Comparison of ENCODE assay signal across 25 cellular contexts in the genomic region with DNA sequence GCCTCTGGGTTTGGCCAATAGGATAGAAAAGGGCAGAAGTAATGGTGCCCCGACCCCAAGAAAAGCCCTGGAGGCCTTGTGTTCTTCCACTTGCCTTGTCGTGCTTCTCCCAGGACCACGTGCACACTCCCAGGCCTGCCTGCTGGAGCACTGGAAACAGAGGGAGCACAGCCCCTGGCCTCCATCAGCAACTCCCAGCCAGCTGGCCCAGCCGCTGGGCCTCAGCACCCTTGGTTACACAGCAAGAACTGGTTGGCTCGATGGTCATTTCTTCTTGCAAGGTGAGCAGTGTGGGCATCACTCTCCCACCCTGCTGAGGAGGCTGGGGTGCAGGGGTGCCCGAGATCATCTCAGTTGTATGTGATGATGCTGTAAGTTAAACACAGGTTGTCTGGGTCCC.
DNase-seq lines count a peak whose midpoint lies in the region; ATAC-seq and TF ChIP-seq lines count a peak whose summit lies in the region.
"Had no signal": no experiment of that assay in that cellular context is flagged by ENCODE, and none has a peak within 500 bp of the region (broad histone marks: within the 10 kb centered on the region; RNA-seq: fewer than 3 reads in every experiment).

No MANE protein-coding gene starts in this region.

- H3K27me3 Mint-ChIP-seq in activated CD4-positive, alpha-beta T cell treated with anti-CD3 and anti-CD28 coated beads, Interleukin-2, amount 10 ng/mL, durations not matched to agents 24 days and 14 days, result peaks cover 13% of the 10 kb centered on the region

- no peak for TF ChIP-seq EP300 in sigmoid colon (IDR thresholded peaks at IDR 0.05)

- CTCF ChIA-PET in GM10248 (lab: Yijun Ruan, JAX), result interaction anchor here (0.8 kb wide), 1 partner anchor 10 kb away, joined by 3 read pairs; no protein-coding TSS in a partner anchor

- H3K27ac Mint-ChIP-seq in activated CD4-positive, alpha-beta T cell treated with anti-CD3 and anti-CD28 coated beads, Interleukin-2, amount 10 ng/mL, durations not matched to agents 24 days and 14 days, result no peak overlapping the region
- H3K27ac Mint-ChIP-seq: B cell; CD4-positive, alpha-beta T cell; CD8-positive, alpha-beta T cell had no signal

- no peaks in the 10 kb centered on the region for H3K4me1 ChIP-seq in sigmoid colon
- H3K4me1 ChIP-seq: A549, Caco-2 had no signal

- H3K27ac ChIP-seq in sigmoid colon, result no peak overlapping the region
- H3K27ac ChIP-seq: 22Rv1; A549; BLaER1 treated with 17β-estradiol and CSF1 and Interleukin-3, amounts not matched to agents 10 nM and 100 nM; C4-2B had no signal

- WGBS in sigmoid colon, 2 donors, result 85 to 88% methylated on average over 6 of the region's 6 CpGs

- peak; percentile 50 for DNase-seq in activated CD4-positive, alpha-beta T cell treated with anti-CD3 and anti-CD28 coated beads, Interleukin-2, amount 10 ng/mL, durations not matched to agents 24 days and 14 days
- DNase-seq in activated CD4-positive, alpha-beta T cell treated with anti-CD3 and anti-CD28 coated beads, Interleukin-2, amount 50 U/mL, for 48 hours, result no peak
- DNase-seq in GM10248 (ENCODE audit: extremely low spot score) (peak; percentile 9), mesenteric fat pad (ENCODE audit: low spot score) (peak; percentile 60), sigmoid colon (peak; percentile 37), GM03348 (ENCODE audit: low spot score) (no peak)
- DNase-seq: AML-193; Caco-2; Calu3; CD4-positive, alpha-beta T cell; CD8-positive, alpha-beta T cell; DMS 273 treated with DMSO at 0.1 percent for 48 hours; DMS153; DMS53; DMS79; DND-41; EL; GDM1 had no signal

- H3K4me1 Mint-ChIP-seq in activated CD4-positive, alpha-beta T cell treated with anti-CD3 and anti-CD28 coated beads, Interleukin-2, amount 10 ng/mL, durations not matched to agents 24 days and 14 days, result no peaks in the 10 kb centered on the region
- H3K4me1 Mint-ChIP-seq: B cell had no signal

- H3K36me3 Mint-ChIP-seq in activated CD4-positive, alpha-beta T cell treated with anti-CD3 and anti-CD28 coated beads, Interleukin-2, amount 10 ng/mL, durations not matched to agents 24 days and 14 days (ENCODE audit: low read depth), result no peaks in the 10 kb centered on the region
- H3K36me3 Mint-ChIP-seq: CD8-positive, alpha-beta T cell had no signal

- no peak overlapping the region for H3K4me3 ChIP-seq in sigmoid colon
- H3K4me3 ChIP-seq: A549; BLaER1 treated with 17β-estradiol and CSF1 and Interleukin-3, amounts not matched to agents 10 nM and 100 nM; GM12878 had no signal

- no peak overlapping the region for H3K4me3 Mint-ChIP-seq in activated CD4-positive, alpha-beta T cell treated with anti-CD3 and anti-CD28 coated beads, Interleukin-2, amount 10 ng/mL, durations not matched to agents 24 days and 14 days
- H3K4me3 Mint-ChIP-seq: B cell; CD4-positive, alpha-beta T cell; CD8-positive, alpha-beta T cell had no signal

- H3K27me3 ChIP-seq in sigmoid colon, result no peaks in the 10 kb centered on the region
- H3K27me3 ChIP-seq: BLaER1 treated with 17β-estradiol and CSF1 and Interleukin-3, amounts not matched to agents 10 nM and 100 nM had no signal

- intact Hi-C loops in activated CD4-positive, alpha-beta T cell treated with anti-CD3 and anti-CD28 coated beads, Interleukin-2, amount 10 ng/mL, durations not matched to agents 24 days and 14 days (cut with micrococcal nuclease), result no loop called here
- intact Hi-C loops in sigmoid colon (cut with DNase I), result no loop called here

- H3K9me3 Mint-ChIP-seq in activated CD4-positive, alpha-beta T cell treated with anti-CD3 and anti-CD28 coated beads, Interleukin-2, amount 10 ng/mL, durations not matched to agents 24 days and 14 days, result peaks cover 6% of the 10 kb centered on the region

- H3K9me3 ChIP-seq in sigmoid colon, result peaks cover 0 to 3% (median 0%) of the 10 kb centered on the region in 4 donors
- H3K9me3 ChIP-seq: A549 had no signal

- TF ChIP-seq POLR2A in sigmoid colon (IDR thresholded peaks at IDR 0.05), result no peak

- TF ChIP-seq CTCF in GM10248 (IDR thresholded peaks at IDR 0.05; ENCODE audit: control extremely low read depth, extremely low read depth, low read depth, missing control alignments) (no peak), sigmoid colon (IDR thresholded peaks at IDR 0.05) (no peak)

- H3K36me3 ChIP-seq in sigmoid colon, result no peaks in the 10 kb centered on the region
- H3K36me3 ChIP-seq: BLaER1 treated with 17β-estradiol and CSF1 and Interleukin-3, amounts not matched to agents 10 nM and 100 nM had no signal

- POLR2A ChIA-PET in GM10248 (lab: Yijun Ruan, JAX), result no interaction called here

- ATAC-seq in HG02840 (IDR thresholded peaks at IDR 0.05; ENCODE audit: low FRiP score, unreplicated experiment), result no peak
- ATAC-seq: A549; CD8-positive, alpha-beta T cell; GM12878 had no signal

Comparison
In these comparisons a context has a peak if more than half of its experiments do, and no peak if none do; other contexts are left out.
1. DNase-seq: peak in activated CD4-positive, alpha-beta T cell treated with anti-CD3 and anti-CD28 coated beads, Interleukin-2, amount 10 ng/mL, durations not matched to agents 24 days and 14 days (single experiment), GM10248 (single experiment), mesenteric fat pad (single experiment) and sigmoid colon (single experiment); none in activated CD4-positive, alpha-beta T cell treated with anti-CD3 and anti-CD28 coated beads, Interleukin-2, amount 50 U/mL, for 48 hours (0 of 2) and GM03348 (single experiment).